ENCODE assay signal across 7 cellular contexts in the genomic region with DNA sequence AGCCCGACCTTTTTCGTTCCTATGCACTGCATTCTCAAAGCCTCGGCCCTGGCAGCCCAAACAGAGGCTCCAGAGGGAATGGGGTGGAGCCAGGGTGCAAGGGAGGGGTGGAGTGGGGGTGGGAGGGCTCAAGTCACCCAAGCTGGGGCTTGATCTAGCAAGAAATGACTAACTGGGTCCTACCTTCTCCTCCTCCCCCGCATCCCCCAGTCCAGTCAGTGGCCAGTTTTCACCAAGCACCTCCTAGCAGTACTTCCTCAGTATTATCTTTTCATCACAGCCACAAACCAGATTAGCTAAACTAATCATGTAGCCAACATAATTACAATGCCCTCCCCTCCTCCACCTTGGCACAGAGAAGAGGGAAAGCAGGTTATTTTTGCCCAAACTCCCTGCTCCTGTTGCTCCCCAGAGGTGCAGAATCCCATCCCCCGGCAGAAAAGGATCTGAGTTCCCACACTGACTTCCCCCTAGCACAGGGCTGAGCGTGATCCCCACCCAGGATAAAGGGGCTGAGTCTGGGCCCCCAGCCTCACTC. TPM values are rescaled to one million over a fixed set of nuclear protein-coding genes. Genes with fewer than 3 reads are reported as not detected.
DNase-seq lines count a peak whose midpoint lies in the region; ATAC-seq and TF ChIP-seq lines count a peak whose summit lies in the region.
"Had no signal": no experiment of that assay in that cellular context is flagged by ENCODE, and none has a peak within 500 bp of the region (broad histone marks: within the 10 kb centered on the region; RNA-seq: fewer than 3 reads in every experiment).

No MANE protein-coding gene starts in this region.

- TF ChIP-seq CTCF in coronary artery (IDR thresholded peaks at IDR 0.05): no peak
- TF ChIP-seq CTCF in prostate gland (IDR thresholded peaks at IDR 0.05): no peak

- peak; percentile 23 for DNase-seq in HT1080 (ENCODE audit: low read depth)
- no peak for DNase-seq in coronary artery (ENCODE audit: low spot score)
- DNase-seq in prostate gland (ENCODE audit: low spot score): peak; percentile 53
- no peak for DNase-seq in NCI-H1092 treated with DMSO at 0.1 percent for 48 hours (lab: John Stamatoyannopoulos, UW)
- DNase-seq in head of caudate nucleus: no peak

- H3K36me3 ChIP-seq in prostate gland: no peaks in the 10 kb centered on the region
- H3K36me3 ChIP-seq: SJSA1 had no signal

- TF ChIP-seq POLR2A in prostate gland (IDR thresholded peaks at IDR 0.05): peak; percentile 54

- H3K4me1 ChIP-seq in prostate gland (replicated peaks): peaks cover 16% of the 10 kb centered on the region

- H3K4me3 ChIP-seq in coronary artery: peak overlapping the region; percentile 87
- peak overlapping the region; percentile 74 to 95 for H3K4me3 ChIP-seq in prostate gland
- H3K4me3 ChIP-seq: SJSA1 had no signal

- ATAC-seq in HG03354 (IDR thresholded peaks at IDR 0.05; ENCODE audit: poor library complexity, severe bottlenecking, unreplicated experiment): no peak

- 18% methylated on average over 6 of the region's 6 CpGs for WGBS in prostate gland

- H3K9me3 ChIP-seq in prostate gland: no peaks in the 10 kb centered on the region
- H3K9me3 ChIP-seq: SJSA1 had no signal

- intact Hi-C loops in prostate gland (cut with DNase I): no loop called here
- intact Hi-C loops in head of caudate nucleus (cut with DNase I): no loop called here

- H3K27me3 ChIP-seq in prostate gland (replicated peaks; ENCODE audit: insufficient read depth): no peaks in the 10 kb centered on the region

- H3K27ac ChIP-seq in coronary artery: peak overlapping the region; percentile 51 to 84
- H3K27ac ChIP-seq in prostate gland: peak overlapping the region; percentile 96 to 99
- H3K27ac ChIP-seq: SJSA1 had no signal

RNA-seq across cellular contexts. Expression of gene JUP, which starts 2.2 kb away (rescaled TPM):
- 1.6 and 4.0 TPM in 2 replicates for total RNA-seq in HT1080 (2014; rRNA removed; shearing (Covaris generic))
- polyA plus RNA-seq in HT1080 (2015; cell fraction: cytosol; rRNA removed): 5.1 and 6.4 TPM in 2 replicates
- polyA plus RNA-seq in HT1080 (2015; cell fraction: nucleus; rRNA removed): 15.5 and 18.7 TPM in 2 replicates
- 100 to 1,000 TPM; 146 to 266 TPM for total RNA-seq in prostate gland

RNA-seq across cellular contexts. Expression of gene P3H4, which starts 27.5 kb away (rescaled TPM):
- 71.9 and 75.5 TPM in 2 replicates for total RNA-seq in HT1080 (2014; rRNA removed; shearing (Covaris generic))
- polyA plus RNA-seq in HT1080 (2015; cell fraction: cytosol; rRNA removed): 84.8 and 86.2 TPM in 2 replicates
- polyA plus RNA-seq in HT1080 (2015; cell fraction: nucleus; rRNA removed): 72.8 and 96.8 TPM in 2 replicates
- total RNA-seq in prostate gland: 10 to 100 TPM; 15.8 to 19.6 TPM

RNA-seq across cellular contexts. Expression of gene FKBP10, which starts 28.5 kb away (rescaled TPM):
- 199 and 204 TPM in 2 replicates for total RNA-seq in HT1080 (2014; rRNA removed; shearing (Covaris generic))
- 238 and 251 TPM in 2 replicates for polyA plus RNA-seq in HT1080 (2015; cell fraction: cytosol; rRNA removed)
- polyA plus RNA-seq in HT1080 (2015; cell fraction: nucleus; rRNA removed): 1,026 and 1,163 TPM in 2 replicates
- 10 to 100 TPM; 24.5 to 50.2 TPM for total RNA-seq in prostate gland

RNA-seq across cellular contexts. Expression of gene HAP1, which starts 49.8 kb away (rescaled TPM):
- total RNA-seq in HT1080 (2014; rRNA removed; shearing (Covaris generic)): 0.10 TPM in 1 of 2 replicates, not detected in the other
- 0.05 TPM in 1 of 2 replicates, not detected in the other for polyA plus RNA-seq in HT1080 (2015; cell fraction: cytosol; rRNA removed)
- polyA plus RNA-seq in HT1080 (2015; cell fraction: nucleus; rRNA removed): 0.08 and 0.38 TPM in 2 replicates
- total RNA-seq in prostate gland: 1 to 10 TPM in 1 of 2 donors, under 1 TPM in 1; 0.55 to 3.6 TPM
- total RNA-seq: SJSA1 had no signal

RNA-seq across cellular contexts. Expression of gene NT5C3B, which starts 51.8 kb away (rescaled TPM):
- total RNA-seq in HT1080 (2014; rRNA removed; shearing (Covaris generic)): 56.2 and 73.8 TPM in 2 replicates
- polyA plus RNA-seq in HT1080 (2015; cell fraction: cytosol; rRNA removed): 43.7 and 50.2 TPM in 2 replicates
- 41.9 and 43.5 TPM in 2 replicates for polyA plus RNA-seq in HT1080 (2015; cell fraction: nucleus; rRNA removed)
- total RNA-seq in prostate gland: 10 to 100 TPM; 53.9 to 67.2 TPM

Comparison
In these comparisons a context has a peak if more than half of its experiments do, and no peak if none do; other contexts are left out.
1. DNase-seq: peak in HT1080 (single experiment) and prostate gland (single experiment); none in coronary artery (single experiment), NCI-H1092 treated with DMSO at 0.1 percent for 48 hours (single experiment) and head of caudate nucleus (0 of 42).
2. RNA of gene JUP, which starts 2.2 kb away (total RNA-seq): 146 to 266 TPM in prostate gland; 1.6 to 4.0 TPM in HT1080; every median in the first group is over 10 times any median in the second.